8 cellular contexts compared by ENCODE assay signal in the genomic region with DNA sequence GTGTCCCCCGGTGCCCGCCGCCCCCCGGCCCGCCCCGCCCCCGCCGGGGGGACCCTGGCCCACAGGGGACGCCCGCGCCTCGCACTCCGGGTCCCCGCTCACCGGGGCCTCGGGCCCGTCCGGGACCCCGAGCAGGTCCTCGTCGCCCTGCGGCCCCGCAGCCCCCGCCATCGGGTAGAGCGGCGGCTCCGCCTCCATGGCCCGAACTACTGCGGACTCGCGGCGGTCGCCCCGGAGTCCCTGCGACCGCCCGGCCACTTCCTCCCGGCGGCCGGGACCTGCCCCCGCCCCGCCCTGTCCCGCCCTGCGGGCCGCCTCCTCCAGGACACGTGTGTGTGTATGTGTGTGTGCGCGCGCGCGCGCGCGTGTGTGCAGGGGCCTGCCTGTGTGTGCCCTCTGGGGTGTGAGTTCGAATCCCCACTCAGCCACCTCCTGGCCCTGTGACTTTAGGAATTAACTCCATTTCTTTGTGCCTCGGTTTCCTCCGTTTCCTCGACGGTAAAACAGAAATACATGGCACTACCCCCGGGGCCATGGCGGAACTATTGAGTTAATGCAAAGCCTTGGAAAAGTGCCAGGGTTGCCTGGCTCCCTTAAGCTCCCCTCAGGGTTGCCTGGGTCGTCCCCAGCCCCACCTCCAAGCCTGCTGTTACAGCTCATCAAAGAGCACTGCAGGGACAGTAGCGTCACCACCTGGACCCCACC. TPM values are rescaled to one million over a fixed set of nuclear protein-coding genes. Genes with fewer than 3 reads are reported as not detected.
DNase-seq lines count a peak whose midpoint lies in the region; FAIRE-seq and TF ChIP-seq lines count a peak whose summit lies in the region.

A gene with protein sequence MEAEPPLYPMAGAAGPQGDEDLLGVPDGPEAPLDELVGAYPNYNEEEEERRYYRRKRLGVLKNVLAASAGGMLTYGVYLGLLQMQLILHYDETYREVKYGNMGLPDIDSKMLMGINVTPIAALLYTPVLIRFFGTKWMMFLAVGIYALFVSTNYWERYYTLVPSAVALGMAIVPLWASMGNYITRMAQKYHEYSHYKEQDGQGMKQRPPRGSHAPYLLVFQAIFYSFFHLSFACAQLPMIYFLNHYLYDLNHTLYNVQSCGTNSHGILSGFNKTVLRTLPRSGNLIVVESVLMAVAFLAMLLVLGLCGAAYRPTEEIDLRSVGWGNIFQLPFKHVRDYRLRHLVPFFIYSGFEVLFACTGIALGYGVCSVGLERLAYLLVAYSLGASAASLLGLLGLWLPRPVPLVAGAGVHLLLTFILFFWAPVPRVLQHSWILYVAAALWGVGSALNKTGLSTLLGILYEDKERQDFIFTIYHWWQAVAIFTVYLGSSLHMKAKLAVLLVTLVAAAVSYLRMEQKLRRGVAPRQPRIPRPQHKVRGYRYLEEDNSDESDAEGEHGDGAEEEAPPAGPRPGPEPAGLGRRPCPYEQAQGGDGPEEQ (minus strand): TSS at position 252 of the 705 bp plus-strand sequence. CDS start 54 bp downstream, at position 198.

- H3K9me3 ChIP-seq in breast epithelium (no peaks in the 10 kb centered on the region), kidney (ENCODE audit: control insufficient read depth in 1 of 2, low read length in 2 of 2) (no peaks in the 10 kb centered on the region)

- no peaks in the 10 kb centered on the region for H3K27me3 ChIP-seq in breast epithelium

- H3K36me3 ChIP-seq in breast epithelium (no peaks in the 10 kb centered on the region), kidney (ENCODE audit: control insufficient read depth in 1 of 2, insufficient read depth in 2 of 2, low read length in 2 of 2) (no peaks in the 10 kb centered on the region)

- FAIRE-seq in H54 (lab: Jason Lieb, UNC) (no peak), kidney (lab: Jason Lieb, UNC) (no peak)

- no peak for TF ChIP-seq CTCF in VCaP (conservative IDR thresholded peaks at IDR 0.05)
- no peak for TF ChIP-seq CTCF in breast epithelium (IDR thresholded peaks at IDR 0.05)
- TF ChIP-seq CTCF in kidney (IDR thresholded peaks at IDR 0.05; ENCODE audit: borderline replicate concordance, extremely low read depth, insufficient read depth), result no peak

- H3K4me1 ChIP-seq in breast epithelium (no peaks in the 10 kb centered on the region), kidney (ENCODE audit: control insufficient read depth in 1 of 2, insufficient read depth in 1 of 2, low read depth in 1 of 2, low read length in 2 of 2) (peaks cover 0 to 9% of the 10 kb centered on the region in 2 donors)

- H3K9ac ChIP-seq in kidney (ENCODE audit: low read length in 2 of 2), result peak within 1 kb of the TSS; percentile 10 to 46

- peak; percentile 69 for TF ChIP-seq POLR2A in H54 (IDR thresholded peaks at IDR 0.05; ENCODE audit: low read depth, low read length)
- TF ChIP-seq POLR2A in breast epithelium (IDR thresholded peaks at IDR 0.05), result no peak

- H3K4me3 ChIP-seq in breast epithelium (peak within 1 kb of the TSS; percentile 81 to 85 (median 81)), kidney (ENCODE audit: low read length in 2 of 2) (peak within 1 kb of the TSS; percentile 50 to 54)

- intact Hi-C loops in breast epithelium (cut with DNase I; ENCODE audit: low total_unique reads) (no loop called here), kidney (cut with DNase I) (no loop called here)

- H3K27ac ChIP-seq in VCaP (peak within 1 kb of the TSS; percentile 82), breast epithelium (peak within 1 kb of the TSS; percentile 80 to 84), kidney (ENCODE audit: low read depth in 2 of 2, low read length in 2 of 2) (no peak within 1 kb of the TSS)

- DNase-seq in ELF-1 (ENCODE audit: low read depth, low spot score), result peak; percentile 68
- peak; percentile 87 for DNase-seq in H54 (ENCODE audit: insufficient read length, low spot score)
- peak; percentile 87 for DNase-seq in NCI-H146 (lab: John Stamatoyannopoulos, UW)
- DNase-seq in breast epithelium (ENCODE audit: low spot score in 2 of 2), result peak; percentile 76 to 79
- DNase-seq in kidney, result peak; percentile 97
- DNase-seq in stimulated activated CD4-positive, alpha-beta T cell treated with anti-CD3 and anti-CD28 coated beads, Interleukin-1b, Interleukin-23, amount 100 ng/mL, for 1 hour (ENCODE audit: low read depth in 2 of 2), result peak; percentile 41 to 60
- no peak for DNase-seq in NCI-H128 (lab: John Stamatoyannopoulos, UW; ENCODE audit: unreplicated experiment)

RNA-seq across cellular contexts. Expression of the gene that starts here (rescaled TPM):
- total RNA-seq in breast epithelium (10 to 100 TPM; 40.3 to 63.7 (median 49.8) TPM), kidney (67.9 TPM)
- 21.3 TPM for polyA plus RNA-seq in kidney (ENCODE audit: insufficient read depth, low read depth, low replicate concordance)

Comparison
In these comparisons a context has a peak if more than half of its experiments do, and no peak if none do; other contexts are left out.
1. H3K27ac ChIP-seq: peak in VCaP (single experiment) and breast epithelium (2 of 2); none in kidney (0 of 2).